Comparison of ENCODE assay signal across 10 cellular contexts in genomic region chr11:74634537-74634936, GRCh38. TPM values are rescaled to one million over a fixed set of nuclear protein-coding genes. Genes with fewer than 3 reads are reported as not detected.
DNase-seq lines count a peak whose midpoint lies in the region; ATAC-seq and TF ChIP-seq lines count a peak whose summit lies in the region.
"Had no signal": no experiment of that assay in that cellular context is flagged by ENCODE, and none has a peak within 500 bp of the region (broad histone marks: within the 10 kb centered on the region; RNA-seq: fewer than 3 reads in every experiment).

No MANE protein-coding gene starts in this region.

- H3K36me3 Mint-ChIP-seq in WTC11 = peaks cover 26% of the 10 kb centered on the region
- H3K36me3 Mint-ChIP-seq in activated CD4-positive, alpha-beta memory T cell treated with anti-CD3 and anti-CD28 coated beads, Interleukin-2, amount 10 ng/mL, durations not matched to agents 7 days and 5 days (ENCODE audit: low read depth) = peaks cover 86% of the 10 kb centered on the region

- DNase-seq in A172 (ENCODE audit: low spot score) = peak; percentile 66
- DNase-seq in WTC11 (ENCODE audit: low spot score) = no peak
- DNase-seq in iris pigment epithelial cell (ENCODE audit: low read depth) = peak; percentile 80
- DNase-seq in T-helper 2 cell = no peak
- no peak for DNase-seq in activated CD4-positive, alpha-beta memory T cell treated with anti-CD3 and anti-CD28 coated beads, Interleukin-2, amount 10 ng/mL, durations not matched to agents 7 days and 5 days
- DNase-seq in retina = no peak
- no peak for DNase-seq in NCI-H1436 (lab: John Stamatoyannopoulos, UW)

- CTCF ChIA-PET in HEK293 (lab: Yijun Ruan, JAX) (interaction anchor here (0.5 to 3.4 kb wide), 9 partner anchors 9 to 313 kb away, joined by 3 to 17 read pairs (median 4); no protein-coding TSS in a partner anchor), WTC11 (lab: Charles Lee) (interaction anchor here (0.6 to 1.5 kb wide), 4 partner anchors 31 to 68 kb away, joined by 3 to 4 read pairs (median 4); no protein-coding TSS in a partner anchor)
- CTCF ChIA-PET in activated CD4-positive, alpha-beta memory T cell treated with anti-CD3 and anti-CD28 coated beads, Interleukin-2, amount 10 ng/mL, durations not matched to agents 7 days and 5 days (lab: Charles Lee) = no interaction called here

- H3K27ac ChIP-seq in HEK293 (ENCODE audit: extremely low read depth, low read depth, low read length) = no peak overlapping the region
- H3K27ac ChIP-seq: HL-60 had no signal

- H3K27me3 Mint-ChIP-seq in WTC11 (ENCODE audit: low read depth) = no peaks in the 10 kb centered on the region
- H3K27me3 Mint-ChIP-seq in activated CD4-positive, alpha-beta memory T cell treated with anti-CD3 and anti-CD28 coated beads, Interleukin-2, amount 10 ng/mL, durations not matched to agents 7 days and 5 days = no peaks in the 10 kb centered on the region

- no peak overlapping the region for H3K27ac Mint-ChIP-seq in WTC11
- H3K27ac Mint-ChIP-seq in activated CD4-positive, alpha-beta memory T cell treated with anti-CD3 and anti-CD28 coated beads, Interleukin-2, amount 10 ng/mL, durations not matched to agents 7 days and 5 days = no peak overlapping the region

- H3K4me3 ChIP-seq in HEK293 (ENCODE audit: low read depth, low read length) = no peak overlapping the region
- H3K4me3 ChIP-seq: lung had no signal

- H3K36me3 ChIP-seq in HEK293 (ENCODE audit: control insufficient read depth in 2 of 2, insufficient read depth in 1 of 2, low read length in 2 of 2) = peaks cover 7 to 45% of the 10 kb centered on the region in 2 experiments; a peak in 2 of 3 replicates

- peaks cover 9% of the 10 kb centered on the region for H3K4me1 ChIP-seq in HEK293 (ENCODE audit: control insufficient read depth, insufficient read depth, low read length)

- H3K9me3 ChIP-seq in HEK293 (ENCODE audit: control insufficient read depth, insufficient read depth, low read depth, low read length) = no peaks in the 10 kb centered on the region

- H3K4me3 Mint-ChIP-seq in WTC11 = no peak overlapping the region
- no peak overlapping the region for H3K4me3 Mint-ChIP-seq in activated CD4-positive, alpha-beta memory T cell treated with anti-CD3 and anti-CD28 coated beads, Interleukin-2, amount 10 ng/mL, durations not matched to agents 7 days and 5 days

- no peaks in the 10 kb centered on the region for H3K9me3 Mint-ChIP-seq in WTC11
- no peaks in the 10 kb centered on the region for H3K9me3 Mint-ChIP-seq in activated CD4-positive, alpha-beta memory T cell treated with anti-CD3 and anti-CD28 coated beads, Interleukin-2, amount 10 ng/mL, durations not matched to agents 7 days and 5 days

- POLR2A ChIA-PET in HEK293 (lab: Yijun Ruan, JAX) (interaction anchor here (1.0 kb wide), 1 partner anchor 141 kb away, joined by 3 read pairs; the partner anchor contains the start of gene LIPT2), WTC11 (lab: Charles Lee) (no interaction called here)
- POLR2A ChIA-PET in activated CD4-positive, alpha-beta memory T cell treated with anti-CD3 and anti-CD28 coated beads, Interleukin-2, amount 10 ng/mL, durations not matched to agents 7 days and 5 days (lab: Charles Lee) = no interaction called here

- H3K4me1 Mint-ChIP-seq in WTC11 = no peaks in the 10 kb centered on the region
- H3K4me1 Mint-ChIP-seq in activated CD4-positive, alpha-beta memory T cell treated with anti-CD3 and anti-CD28 coated beads, Interleukin-2, amount 10 ng/mL, durations not matched to agents 7 days and 5 days = peaks cover 19% of the 10 kb centered on the region

- ATAC-seq in WTC11 = peak; percentile 57

- TF ChIP-seq CTCF in HEK293 (tag by site-specific recombination; IDR thresholded peaks at IDR 0.05) = no peak
- no peak for TF ChIP-seq CTCF in WTC11 (IDR thresholded peaks at IDR 0.05)

TF ChIP-seq in HEK293, 187 proteins besides CTCF, POLR2A, EP300 and RAD21 (continues in another document):
- TF ChIP-seq ZBTB11 (tag by site-specific recombination; conservative IDR thresholded peaks at IDR 0.05; ENCODE audit: low read depth) = no peak
- TF ChIP-seq ZNF311 (tag by site-specific recombination; IDR thresholded peaks at IDR 0.05; ENCODE audit: borderline replicate concordance) = no peak
- TF ChIP-seq ZNF24 (tag by site-specific recombination; IDR thresholded peaks at IDR 0.05) = 0 out of 2 replicates have a peak, but pooled peaks have one; percentile 17
- no peak for TF ChIP-seq AEBP2 (tag by site-specific recombination; IDR thresholded peaks at IDR 0.05; ENCODE audit: borderline replicate concordance)

TF ChIP-seq in WTC11, 78 proteins besides CTCF, POLR2A, EP300 and RAD21:
- TF ChIP-seq ESRRA (CRISPR knock-in tag; IDR thresholded peaks at IDR 0.05; ENCODE audit: borderline replicate concordance) (no peak), HMGXB4 (CRISPR knock-in tag; IDR thresholded peaks at IDR 0.05) (no peak), MYBL2 (CRISPR knock-in tag; IDR thresholded peaks at IDR 0.05) (no peak), ZNF317 (CRISPR knock-in tag; IDR thresholded peaks at IDR 0.05; ENCODE audit: borderline replicate concordance, low read depth) (no peak), SMAD4 (CRISPR knock-in tag; IDR thresholded peaks at IDR 0.05) (no peak), STAT6 (CRISPR knock-in tag; conservative IDR thresholded peaks at IDR 0.05; ENCODE audit: low read depth) (no peak), SOX15 (CRISPR knock-in tag; IDR thresholded peaks at IDR 0.05) (no peak), ZNF232 (CRISPR knock-in tag; IDR thresholded peaks at IDR 0.05) (no peak), E2F5 (CRISPR knock-in tag; IDR thresholded peaks at IDR 0.05) (no peak)

RNA-seq across cellular contexts. Expression of gene POLD3, which starts 42.2 kb away (rescaled TPM):
- total RNA-seq in A172 (2014; rRNA removed; shearing (Covaris generic)) = 28.7 and 41.1 TPM in 2 replicates
- 21.9 to 24.1 TPM (median 23.4 TPM) in 3 replicates for total RNA-seq in WTC11 (2021)
- total RNA-seq in activated CD4-positive, alpha-beta memory T cell treated with anti-CD3 and anti-CD28 coated beads, Interleukin-2, amount 10 ng/mL, durations not matched to agents 7 days and 5 days = 10 to 100 TPM; 46.5 to 47.5 TPM

Comparison
In these comparisons a context has a peak if more than half of its experiments do, and no peak if none do; other contexts are left out.
1. DNase-seq: peak in A172 (single experiment) and iris pigment epithelial cell (single experiment); none in WTC11 (single experiment), T-helper 2 cell (0 of 5), activated CD4-positive, alpha-beta memory T cell treated with anti-CD3 and anti-CD28 coated beads, Interleukin-2, amount 10 ng/mL, durations not matched to agents 7 days and 5 days (single experiment), retina (single experiment) and NCI-H1436 (single experiment).